Comparison of ENCODE assay signal across 8 cellular contexts in the genomic region with DNA sequence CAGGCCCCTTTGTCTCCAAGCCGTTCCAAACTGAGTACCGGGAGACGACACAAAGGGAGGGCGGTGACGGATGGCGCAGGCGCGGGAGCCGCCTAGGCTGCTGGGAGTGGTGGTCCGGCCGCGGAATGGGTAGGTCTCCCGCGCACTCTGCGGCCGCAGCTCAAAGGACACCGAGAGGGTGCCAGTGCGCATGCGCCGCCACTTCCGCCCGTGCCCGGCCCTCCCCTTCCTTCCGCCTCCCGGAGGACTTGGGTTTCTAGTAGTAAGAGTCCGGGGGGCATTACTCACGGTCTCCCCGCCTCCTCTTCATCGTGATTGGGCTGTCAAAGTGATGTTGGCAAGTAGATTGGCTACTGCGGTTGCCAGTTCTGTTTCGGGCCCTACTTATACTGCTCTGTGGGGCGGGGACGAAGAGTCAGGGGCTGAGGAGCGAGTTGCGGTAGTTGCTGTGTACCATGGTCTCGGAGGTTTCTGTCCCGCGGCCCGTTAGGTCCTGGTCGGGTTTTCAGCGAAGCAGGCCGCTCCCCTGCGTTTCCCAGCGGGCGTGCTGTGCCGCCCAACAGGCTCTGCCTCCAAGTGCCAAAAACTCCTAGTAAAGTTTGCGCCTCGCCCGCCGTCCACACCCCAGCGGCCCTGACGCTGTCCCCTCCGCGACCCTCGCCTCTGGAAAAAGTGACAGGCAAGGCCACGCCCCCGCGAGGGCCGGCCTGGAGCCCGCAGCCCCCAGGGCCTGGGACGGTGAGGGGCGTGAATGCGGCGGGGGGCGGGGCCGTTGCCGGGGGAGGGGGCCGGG. TPM values are rescaled to one million over a fixed set of nuclear protein-coding genes. Genes with fewer than 3 reads are reported as not detected.
DNase-seq lines count a peak whose midpoint lies in the region; ATAC-seq and TF ChIP-seq lines count a peak whose summit lies in the region.

No MANE protein-coding gene starts in this region.

- H3K9me3 Mint-ChIP-seq in activated CD4-positive, alpha-beta T cell treated with anti-CD3 and anti-CD28 coated beads, Interleukin-2, amount 10 ng/mL, durations not matched to agents 24 days and 14 days = no peaks in the 10 kb centered on the region

- H3K9me3 ChIP-seq in BLaER1 treated with 17β-estradiol and CSF1 and Interleukin-3, amounts not matched to agents 10 nM and 100 nM (replicated peaks in 1 of 11) = no peaks in the 10 kb centered on the region
- no peaks in the 10 kb centered on the region for H3K9me3 ChIP-seq in colonic mucosa

- intact Hi-C loops in activated CD4-positive, alpha-beta T cell treated with anti-CD3 and anti-CD28 coated beads, Interleukin-2, amount 10 ng/mL, durations not matched to agents 24 days and 14 days (cut with micrococcal nuclease) = loop anchor here (1.0 to 10.0 kb wide), 3 partner anchors 202 to 926 kb away; partner anchors contain the start of genes ANKRD10 and IRS2
- intact Hi-C loops in colonic mucosa (cut with DNase I) = no loop called here

- TF ChIP-seq CTCF in colonic mucosa (IDR thresholded peaks at IDR 0.05) = no peak

- H3K4me2 ChIP-seq in BLaER1 treated with 17β-estradiol and CSF1 and Interleukin-3, amounts not matched to agents 10 nM and 100 nM = peak overlapping the region; percentile 86 to 97 (median 92)

- peaks cover 2% of the 10 kb centered on the region for H3K27me3 Mint-ChIP-seq in activated CD4-positive, alpha-beta T cell treated with anti-CD3 and anti-CD28 coated beads, Interleukin-2, amount 10 ng/mL, durations not matched to agents 24 days and 14 days

- H3K27ac Mint-ChIP-seq in activated CD4-positive, alpha-beta T cell treated with anti-CD3 and anti-CD28 coated beads, Interleukin-2, amount 10 ng/mL, durations not matched to agents 24 days and 14 days = peak overlapping the region; percentile 98

- peaks cover 5% of the 10 kb centered on the region for H3K36me3 Mint-ChIP-seq in activated CD4-positive, alpha-beta T cell treated with anti-CD3 and anti-CD28 coated beads, Interleukin-2, amount 10 ng/mL, durations not matched to agents 24 days and 14 days (ENCODE audit: low read depth)

- H3K4me3 Mint-ChIP-seq in activated CD4-positive, alpha-beta T cell treated with anti-CD3 and anti-CD28 coated beads, Interleukin-2, amount 10 ng/mL, durations not matched to agents 24 days and 14 days = peak overlapping the region; percentile 100

- no peaks in the 10 kb centered on the region for H3K27me3 ChIP-seq in BLaER1 treated with 17β-estradiol and CSF1 and Interleukin-3, amounts not matched to agents 10 nM and 100 nM
- H3K27me3 ChIP-seq in colonic mucosa (no peaks in the 10 kb centered on the region), layer of hippocampus (ENCODE audit: control insufficient read depth, insufficient read depth, low read length) (no peaks in the 10 kb centered on the region)

- H3K4me1 Mint-ChIP-seq in activated CD4-positive, alpha-beta T cell treated with anti-CD3 and anti-CD28 coated beads, Interleukin-2, amount 10 ng/mL, durations not matched to agents 24 days and 14 days = peaks cover 25% of the 10 kb centered on the region

- H3K36me3 ChIP-seq in BLaER1 treated with 17β-estradiol and CSF1 and Interleukin-3, amounts not matched to agents 10 nM and 100 nM = no peaks in the 10 kb centered on the region
- no peaks in the 10 kb centered on the region for H3K36me3 ChIP-seq in colonic mucosa

- H3K4me3 ChIP-seq in BLaER1 treated with 17β-estradiol and CSF1 and Interleukin-3, amounts not matched to agents 10 nM and 100 nM = peak overlapping the region; percentile 88 to 100 (median 98)
- peak overlapping the region; percentile 92 for H3K4me3 ChIP-seq in colonic mucosa

- peak overlapping the region; percentile 90 to 99 (median 96) for H3K9ac ChIP-seq in BLaER1 treated with 17β-estradiol and CSF1 and Interleukin-3, amounts not matched to agents 10 nM and 100 nM
- peak overlapping the region; percentile 88 to 98 for H3K9ac ChIP-seq in colonic mucosa (ENCODE audit: low read depth in 2 of 2, low read length in 2 of 2)

- peaks cover 24 to 43% (median 34%) of the 10 kb centered on the region in 10 experiments for H3K4me1 ChIP-seq in BLaER1 treated with 17β-estradiol and CSF1 and Interleukin-3, amounts not matched to agents 10 nM and 100 nM
- H3K4me1 ChIP-seq in colonic mucosa = no peaks in the 10 kb centered on the region

- H3K27ac ChIP-seq in BLaER1 treated with 17β-estradiol and CSF1 and Interleukin-3, amounts not matched to agents 10 nM and 100 nM = peak overlapping the region; percentile 92 to 99 (median 98)
- H3K27ac ChIP-seq in colonic mucosa = peak overlapping the region; percentile 100
- peak overlapping the region; percentile 100 for H3K27ac ChIP-seq in layer of hippocampus (ENCODE audit: low read depth, low read length)

- H4K20me1 ChIP-seq in BLaER1 treated with 17β-estradiol and CSF1 and Interleukin-3, amounts not matched to agents 10 nM and 100 nM = peaks cover 20 to 39% (median 24%) of the 10 kb centered on the region in 11 experiments; a peak in 21 of 22 replicates

- DNase-seq in NCI-H526 (lab: John Stamatoyannopoulos, UW) = peak; percentile 100
- DNase-seq in activated CD4-positive, alpha-beta T cell treated with anti-CD3 and anti-CD28 coated beads, Interleukin-2, amount 10 ng/mL, durations not matched to agents 24 days and 14 days = peak; percentile 100
- DNase-seq in colonic mucosa = peak; percentile 99
- DNase-seq in stimulated activated CD4-positive, alpha-beta T cell treated with anti-CD3 and anti-CD28 coated beads, Interleukin-1b, Interleukin-23, amount 100 ng/mL, for 24 hours (ENCODE audit: low read depth in 4 of 4, low spot score in 1 of 4) = peak; percentile 94 to 99 (median 98)

- peak; percentile 39 for ATAC-seq in GM19328 (IDR thresholded peaks at IDR 0.05; ENCODE audit: unreplicated experiment)
- peak; percentile 29 for ATAC-seq in HG03469 (IDR thresholded peaks at IDR 0.05; ENCODE audit: unreplicated experiment)

RNA-seq across cellular contexts. Expression of gene ING1, which starts 0.5 kb away (rescaled TPM):
- 16.7 and 18.4 TPM in 2 replicates for total RNA-seq in activated CD4-positive, alpha-beta T cell treated with anti-CD3 and anti-CD28 coated beads, Interleukin-2, amount 10 ng/mL, durations not matched to agents 24 days and 14 days
- total RNA-seq in colonic mucosa = 10 to 100 TPM; 17.4 to 17.9 TPM

RNA-seq across cellular contexts. Expression of gene CARS2, which starts 7.1 kb away (rescaled TPM):
- 97.8 and 101 TPM in 2 replicates for total RNA-seq in activated CD4-positive, alpha-beta T cell treated with anti-CD3 and anti-CD28 coated beads, Interleukin-2, amount 10 ng/mL, durations not matched to agents 24 days and 14 days
- 10 to 100 TPM; 43.0 to 82.6 TPM for total RNA-seq in colonic mucosa

Comparison
In these comparisons a context has a peak if more than half of its experiments do, and no peak if none do; other contexts are left out.
1. Peak in every context shown above with its lines: DNase-seq, ATAC-seq, H3K4me3 ChIP-seq and H3K27ac ChIP-seq.